9 cellular contexts compared by ENCODE assay signal in the genomic region with DNA sequence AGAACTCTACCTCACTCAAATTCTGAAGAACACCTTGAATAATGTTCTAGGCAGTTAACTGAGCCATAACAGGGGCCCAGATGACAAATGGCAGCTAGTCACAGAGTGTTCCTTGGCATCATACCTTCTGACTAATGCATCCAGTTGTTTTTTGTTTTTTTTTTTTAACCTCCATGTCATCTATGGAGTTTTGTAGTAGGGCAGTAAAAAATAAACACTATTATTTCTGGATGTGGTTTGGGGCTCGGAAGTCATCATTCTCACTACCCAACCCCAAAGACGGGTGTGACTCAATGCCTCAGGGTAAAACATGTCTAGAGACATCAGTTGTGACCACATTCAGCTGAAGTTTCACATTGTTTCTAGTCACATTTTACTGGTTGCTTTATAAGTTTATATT. TPM values are rescaled to one million over a fixed set of nuclear protein-coding genes. Genes with fewer than 3 reads are reported as not detected.
DNase-seq lines count a peak whose midpoint lies in the region; ATAC-seq and TF ChIP-seq lines count a peak whose summit lies in the region.
"Had no signal": no experiment of that assay in that cellular context is flagged by ENCODE, and none has a peak within 500 bp of the region (broad histone marks: within the 10 kb centered on the region; RNA-seq: fewer than 3 reads in every experiment).

No MANE protein-coding gene starts in this region.

- H3K9me3 Mint-ChIP-seq in osteocyte (ENCODE audit: unreplicated experiment), result peaks cover 13% of the 10 kb centered on the region

- ATAC-seq in activated CD4-positive, CD25-positive, alpha-beta regulatory T cell treated with anti-CD3 and anti-CD28 coated beads, Interleukin-2, amount 50 U/mL, for 24 hours, result peak; percentile 55 to 70
- peak; percentile 98 for ATAC-seq in HG02870 (IDR thresholded peaks at IDR 0.05; ENCODE audit: unreplicated experiment)
- ATAC-seq in left colon, result no peak
- no peak for ATAC-seq in esophagus mucosa
- ATAC-seq in T-helper 17 cell, result no peak

- no peaks in the 10 kb centered on the region for H3K9me3 ChIP-seq in T-helper 17 cell (ENCODE audit: control insufficient read depth, low read length, poor library complexity, severe bottlenecking)

- H3K27me3 Mint-ChIP-seq in osteocyte (ENCODE audit: unreplicated experiment) (no peaks in the 10 kb centered on the region), T-helper 17 cell (no peaks in the 10 kb centered on the region)
- H3K27me3 Mint-ChIP-seq: B cell had no signal

- TF ChIP-seq CTCF in osteocyte (IDR thresholded peaks at IDR 0.05), result no peak

- in situ Hi-C loops in SK-MEL-5 (cut with HindIII; ENCODE audit: low pct_unique_long_range_greater_than_20kb, low sequenced_read_pairs), result no loop called here

- H3K36me3 Mint-ChIP-seq in osteocyte (ENCODE audit: unreplicated experiment) (peaks cover 8% of the 10 kb centered on the region), T-helper 17 cell (ENCODE audit: low read depth) (no peaks in the 10 kb centered on the region)

- no peak for DNase-seq in activated CD4-positive, CD25-positive, alpha-beta regulatory T cell treated with anti-CD3 and anti-CD28 coated beads, Interleukin-2, amount 50 U/mL, for 72 hours
- DNase-seq in SK-MEL-5 (ENCODE audit: low read depth, low spot score) (peak; percentile 15), osteocyte (ENCODE audit: extremely low spot score, unreplicated experiment) (no peak), left colon (no peak), T-helper 17 cell (no peak)

- H3K4me1 Mint-ChIP-seq in osteocyte (ENCODE audit: unreplicated experiment), result peaks cover 21% of the 10 kb centered on the region
- H3K4me1 Mint-ChIP-seq in T-helper 17 cell, result peaks cover 2% of the 10 kb centered on the region
- H3K4me1 Mint-ChIP-seq: B cell had no signal

- H3K27ac Mint-ChIP-seq in osteocyte (ENCODE audit: unreplicated experiment), result peak overlapping the region; percentile 53
- no peak overlapping the region for H3K27ac Mint-ChIP-seq in T-helper 17 cell
- H3K27ac Mint-ChIP-seq: B cell had no signal

- intact Hi-C loops in left colon (cut with DNase I, micrococcal nuclease), result no loop called here

- H3K4me3 Mint-ChIP-seq in osteocyte (ENCODE audit: unreplicated experiment), result no peak overlapping the region
- no peak overlapping the region for H3K4me3 Mint-ChIP-seq in T-helper 17 cell
- H3K4me3 Mint-ChIP-seq: B cell had no signal

RNA-seq across cellular contexts. Expression of gene MCF2, which starts 31.2 kb away (rescaled TPM):
- total RNA-seq in SK-MEL-5 (2014; rRNA removed; shearing (Covaris generic)), result 1.7 TPM in 2 replicates
- polyA plus RNA-seq in SK-MEL-5 (2015; cell fraction: cytosol; rRNA removed), result 0.22 and 0.35 TPM in 2 replicates
- polyA plus RNA-seq in SK-MEL-5 (2015; cell fraction: nucleus; rRNA removed), result 2.1 and 5.2 TPM in 2 replicates
- total RNA-seq in osteocyte (not detected in 2 replicates), left colon (not detected), esophagus mucosa (not detected), T-helper 17 cell (1 to 10 TPM; 1.1 to 1.5 TPM)

Comparison
In these comparisons a context has a peak if more than half of its experiments do, and no peak if none do; other contexts are left out.
1. ATAC-seq: peak in activated CD4-positive, CD25-positive, alpha-beta regulatory T cell treated with anti-CD3 and anti-CD28 coated beads, Interleukin-2, amount 50 U/mL, for 24 hours (2 of 2) and HG02870 (single experiment); none in left colon (single experiment), esophagus mucosa (single experiment) and T-helper 17 cell (single experiment).